In the genomic region with DNA sequence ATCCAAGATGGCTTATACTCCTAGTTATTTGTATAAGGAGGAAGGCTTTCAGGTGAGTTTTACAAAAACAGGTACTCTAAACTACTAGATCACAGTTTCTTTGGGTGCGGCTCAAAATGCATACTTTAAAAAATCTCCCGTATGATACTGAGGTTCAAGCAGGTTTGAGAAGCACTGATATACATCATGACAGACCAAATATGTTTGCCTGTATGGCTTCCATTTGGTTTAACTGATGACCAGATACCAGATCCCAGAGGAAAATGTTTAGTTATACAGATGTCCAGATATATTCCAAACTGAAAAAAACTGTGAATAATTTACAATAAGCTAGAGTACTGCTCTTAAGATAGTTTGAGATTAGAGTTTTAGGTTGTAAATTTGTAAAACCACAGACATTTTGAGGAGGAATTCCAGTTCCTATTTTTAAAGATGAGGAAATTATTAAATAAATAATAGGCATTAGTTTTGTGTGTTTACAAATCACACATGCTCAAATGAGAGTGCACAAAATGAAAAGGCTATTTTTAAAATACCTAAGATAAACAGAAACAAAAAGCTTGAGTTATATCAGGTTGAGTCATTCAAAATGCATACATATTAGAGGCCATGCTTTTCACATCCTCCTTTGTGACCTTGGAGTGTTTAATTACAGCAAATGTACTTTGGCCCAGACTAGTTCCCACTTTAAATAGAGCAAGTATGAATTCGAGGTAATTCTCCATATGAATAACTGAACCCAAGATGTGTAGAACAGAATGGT, we compare ENCODE assay signal across 12 cellular contexts.
A peak's percentile ranks its signal among the peaks of the same experiment; 100 is the strongest.
DNase-seq lines count a peak whose midpoint lies in the region; ATAC-seq and TF ChIP-seq lines count a peak whose summit lies in the region.
"Had no signal": no experiment of that assay in that cellular context is flagged by ENCODE, and none has a peak within 500 bp of the region (broad histone marks: within the 10 kb centered on the region; RNA-seq: fewer than 3 reads in every experiment).

No MANE protein-coding gene starts in this region.

- peaks cover 20% of the 10 kb centered on the region for H3K4me1 ChIP-seq in hepatocyte (ENCODE audit: insufficient read depth)

- H3K36me3 ChIP-seq in SK-N-MC (ENCODE audit: insufficient read depth, low read length) (peaks cover 16% of the 10 kb centered on the region), hepatocyte (replicated peaks; ENCODE audit: insufficient read depth, low read depth) (no peaks in the 10 kb centered on the region)

- H3K27me3 ChIP-seq in hepatocyte = no peaks in the 10 kb centered on the region

- no peak for ATAC-seq in HG03139 (IDR thresholded peaks at IDR 0.05; ENCODE audit: unreplicated experiment)
- ATAC-seq in natural killer cell = no peak

- no peak for TF ChIP-seq CTCF in hepatocyte (IDR thresholded peaks at IDR 0.05; ENCODE audit: poor library complexity)
- no peak for TF ChIP-seq CTCF in natural killer cell (IDR thresholded peaks at IDR 0.05)

- peak; percentile 53 for DNase-seq in CD1c-positive myeloid dendritic cell (ENCODE audit: extremely low spot score)
- peak; percentile 32 for DNase-seq in H4 (ENCODE audit: low spot score)
- DNase-seq in SK-N-MC (ENCODE audit: low read depth, low spot score) = no peak
- peak; percentile 25 for DNase-seq in hepatocyte (ENCODE audit: low spot score)
- no peak for DNase-seq in posterior vena cava (ENCODE audit: low spot score)
- no peak for DNase-seq in activated effector memory CD4-positive, alpha-beta T cell treated with anti-CD3 and anti-CD28 coated beads, Interleukin-2, amount 50 U/mL, for 16 hours
- DNase-seq in natural killer cell = no peak
- DNase-seq: Kasumi-1, nephron progenitor cell had no signal

- H3K4me1 Mint-ChIP-seq in natural killer cell = no peaks in the 10 kb centered on the region

- H3K9me3 ChIP-seq in SK-N-MC (ENCODE audit: low read depth, low read length) (no peaks in the 10 kb centered on the region), hepatocyte (ENCODE audit: low read depth) (no peaks in the 10 kb centered on the region)

- H3K9ac ChIP-seq in SK-N-MC (ENCODE audit: insufficient read length) = no peak overlapping the region

- no peaks in the 10 kb centered on the region for H4K20me1 ChIP-seq in hepatocyte (ENCODE audit: insufficient read depth, poor library complexity, severe bottlenecking)

- H3K79me2 ChIP-seq in hepatocyte = peaks cover 54% of the 10 kb centered on the region

- no peaks in the 10 kb centered on the region for H3K36me3 Mint-ChIP-seq in natural killer cell

- intact Hi-C loops in posterior vena cava (cut with DNase I) = no loop called here
- intact Hi-C loops in natural killer cell (cut with micrococcal nuclease) = no loop called here

- no peak overlapping the region for H3K4me3 ChIP-seq in SK-N-MC
- H3K4me3 ChIP-seq in hepatocyte = no peak overlapping the region

- H3K27ac ChIP-seq in SK-N-MC (peak overlapping the region; percentile 29; the same call in 1 of the 2 replicates), hepatocyte (peak overlapping the region; percentile 69)
- H3K27ac ChIP-seq: RWPE1 had no signal

- no peaks in the 10 kb centered on the region for H3K27me3 Mint-ChIP-seq in natural killer cell (ENCODE audit: low read depth in 2 of 2)

- no peaks in the 10 kb centered on the region for H3K9me2 ChIP-seq in hepatocyte (replicated peaks; ENCODE audit: insufficient read depth)

- H2AFZ ChIP-seq in hepatocyte = no peak overlapping the region

- 61% methylated on average over 3 of the region's 3 CpGs for WGBS in hepatocyte (ENCODE audit: low lambda C conversion rate, missing lambda C conversion rate)

- no peak overlapping the region for H3K4me3 Mint-ChIP-seq in natural killer cell
- H3K4me3 Mint-ChIP-seq: CD14-positive monocyte, nephron progenitor cell had no signal

- peak overlapping the region; percentile 42 for H3K4me2 ChIP-seq in hepatocyte

- peaks cover 2 to 8% of the 10 kb centered on the region in 2 donors for H3K9me3 Mint-ChIP-seq in natural killer cell

- H3K27ac Mint-ChIP-seq in natural killer cell = no peak overlapping the region
- H3K27ac Mint-ChIP-seq: nephron progenitor cell had no signal

Comparison
In these comparisons a context has a peak if more than half of its experiments do, and no peak if none do; other contexts are left out.
1. DNase-seq: peak in CD1c-positive myeloid dendritic cell (single experiment), H4 (single experiment) and hepatocyte (single experiment); none in SK-N-MC (single experiment), posterior vena cava (single experiment), activated effector memory CD4-positive, alpha-beta T cell treated with anti-CD3 and anti-CD28 coated beads, Interleukin-2, amount 50 U/mL, for 16 hours (single experiment) and natural killer cell (single experiment).